In the genomic region with DNA sequence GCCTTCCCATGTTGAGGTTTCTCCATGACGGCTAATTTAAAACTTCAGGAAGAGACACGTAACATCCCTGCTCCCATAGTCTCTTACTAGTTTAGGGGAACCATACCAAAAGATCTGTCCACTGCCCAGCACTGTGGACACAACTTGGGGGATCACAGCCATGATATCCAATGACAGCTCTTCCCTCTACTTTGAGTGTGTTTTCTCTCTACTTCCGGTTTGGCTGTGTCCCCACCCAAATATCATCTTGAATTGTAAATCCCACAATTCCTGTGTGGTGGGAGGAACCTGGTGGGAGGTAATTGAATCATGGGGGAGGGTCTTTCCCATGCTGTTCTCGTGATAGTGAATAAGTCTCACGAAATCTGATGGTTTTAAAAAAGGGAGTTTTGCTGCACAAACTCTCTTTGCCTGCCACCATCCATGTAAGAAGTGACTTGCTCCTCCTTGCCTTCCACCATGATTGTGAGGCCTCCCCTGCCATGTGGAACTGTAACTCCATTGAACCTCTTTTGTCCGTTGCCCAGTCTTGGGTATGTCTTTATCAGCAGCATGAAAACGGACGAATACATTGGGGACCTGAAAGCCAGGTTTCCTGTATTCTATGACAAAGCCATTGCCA, we compare ENCODE assay signal across 10 cellular contexts. TPM values are rescaled to one million over a fixed set of nuclear protein-coding genes. Genes with fewer than 3 reads are reported as not detected.
DNase-seq lines count a peak whose midpoint lies in the region; ATAC-seq and TF ChIP-seq lines count a peak whose summit lies in the region.
"Had no signal": no experiment of that assay in that cellular context is flagged by ENCODE, and none has a peak within 500 bp of the region (broad histone marks: within the 10 kb centered on the region; RNA-seq: fewer than 3 reads in every experiment).

No MANE protein-coding gene starts in this region.

- CTCF ChIA-PET in CD8-positive, alpha-beta memory T cell (lab: Charles Lee) = interaction anchor here (1.0 to 5.4 kb wide), 10 partner anchors 25 to 105 kb away, joined by 3 to 30 read pairs (median 6); no protein-coding TSS in a partner anchor

- intact Hi-C loops in dendritic cell treated with granulocyte-macrophage colony-stimulating factor and Interleukin-4, amounts not matched to agents 40 ng/mL and 50 ng/mL, for 4 days (cut with micrococcal nuclease) = loop anchor here (1.0 kb wide), 1 partner anchor 16 kb away; no protein-coding TSS in a partner anchor

- no peaks in the 10 kb centered on the region for H3K9me3 Mint-ChIP-seq in CD8-positive, alpha-beta memory T cell
- H3K9me3 Mint-ChIP-seq in dendritic cell treated with granulocyte-macrophage colony-stimulating factor and Interleukin-4, amounts not matched to agents 40 ng/mL and 50 ng/mL, for 4 days = peaks cover 8% of the 10 kb centered on the region
- peaks cover 4% of the 10 kb centered on the region for H3K9me3 Mint-ChIP-seq in neural progenitor cell

- H3K27ac Mint-ChIP-seq in CD8-positive, alpha-beta memory T cell = peak overlapping the region; percentile 79 to 98 (median 95)
- H3K27ac Mint-ChIP-seq in dendritic cell treated with granulocyte-macrophage colony-stimulating factor and Interleukin-4, amounts not matched to agents 40 ng/mL and 50 ng/mL, for 4 days = peak overlapping the region; percentile 91
- no peak overlapping the region for H3K27ac Mint-ChIP-seq in neural progenitor cell

- peak overlapping the region; percentile 90 to 97 (median 93) for H3K4me3 Mint-ChIP-seq in CD8-positive, alpha-beta memory T cell
- H3K4me3 Mint-ChIP-seq in dendritic cell treated with granulocyte-macrophage colony-stimulating factor and Interleukin-4, amounts not matched to agents 40 ng/mL and 50 ng/mL, for 4 days = peak overlapping the region; percentile 77
- H3K4me3 Mint-ChIP-seq in neural progenitor cell = peak overlapping the region; percentile 71

- peak overlapping the region; percentile 61 for H3K4me3 ChIP-seq in CD8-positive, alpha-beta memory T cell (ENCODE audit: low read length)
- H3K4me3 ChIP-seq in Jurkat, Clone E6-1 (ENCODE audit: low read length) = peak overlapping the region; percentile 65
- no peak overlapping the region for H3K4me3 ChIP-seq in neural progenitor cell
- no peak overlapping the region for H3K4me3 ChIP-seq in osteoblast (ENCODE audit: insufficient read depth, low read length)

- H2AFZ ChIP-seq in neural progenitor cell (replicated peaks) (no peak overlapping the region), osteoblast (ENCODE audit: low read length) (no peak overlapping the region)

- H3K27me3 ChIP-seq in CD8-positive, alpha-beta memory T cell (ENCODE audit: insufficient read depth, low read length, poor library complexity, severe bottlenecking) = no peaks in the 10 kb centered on the region
- H3K27me3 ChIP-seq in neural progenitor cell (peaks cover 68% of the 10 kb centered on the region), osteoblast (ENCODE audit: insufficient read depth, low read length) (peaks cover 60% of the 10 kb centered on the region)

- H3K79me2 ChIP-seq in neural progenitor cell (ENCODE audit: low read depth) (no peaks in the 10 kb centered on the region), osteoblast (ENCODE audit: insufficient read depth, low read length) (no peaks in the 10 kb centered on the region)

- H3K36me3 ChIP-seq in CD8-positive, alpha-beta memory T cell (ENCODE audit: insufficient read depth, low read length) = no peaks in the 10 kb centered on the region
- H3K36me3 ChIP-seq in neural progenitor cell (no peaks in the 10 kb centered on the region), osteoblast (ENCODE audit: insufficient read depth, low read length) (no peaks in the 10 kb centered on the region)

- H3F3A ChIP-seq in neural progenitor cell (ENCODE audit: low read depth) = peaks cover 12% of the 10 kb centered on the region

- no peaks in the 10 kb centered on the region for H3K9me3 ChIP-seq in CD8-positive, alpha-beta memory T cell (ENCODE audit: low read length)
- H3K9me3 ChIP-seq in neural progenitor cell (ENCODE audit: low read depth) (no peaks in the 10 kb centered on the region), osteoblast (ENCODE audit: low read depth, low read length) (no peaks in the 10 kb centered on the region)

- no peak overlapping the region for H3K27ac ChIP-seq in CD8-positive, alpha-beta memory T cell (ENCODE audit: low read depth, low read length)
- H3K27ac ChIP-seq in neural progenitor cell (no peak overlapping the region), osteoblast (ENCODE audit: low read depth, low read length) (no peak overlapping the region)
- H3K27ac ChIP-seq: KMS-11, PC-9 had no signal

- no peaks in the 10 kb centered on the region for H3K27me3 Mint-ChIP-seq in CD8-positive, alpha-beta memory T cell
- no peaks in the 10 kb centered on the region for H3K27me3 Mint-ChIP-seq in dendritic cell treated with granulocyte-macrophage colony-stimulating factor and Interleukin-4, amounts not matched to agents 40 ng/mL and 50 ng/mL, for 4 days
- H3K27me3 Mint-ChIP-seq in neural progenitor cell (ENCODE audit: insufficient read depth, low read depth) = peaks cover 25% of the 10 kb centered on the region

- H3K4me1 Mint-ChIP-seq in CD8-positive, alpha-beta memory T cell = peaks cover 61 to 76% (median 72%) of the 10 kb centered on the region in 3 donors
- peaks cover 38% of the 10 kb centered on the region for H3K4me1 Mint-ChIP-seq in dendritic cell treated with granulocyte-macrophage colony-stimulating factor and Interleukin-4, amounts not matched to agents 40 ng/mL and 50 ng/mL, for 4 days (ENCODE audit: low read depth)
- H3K4me1 Mint-ChIP-seq in neural progenitor cell = peaks cover 8% of the 10 kb centered on the region

- H4K20me1 ChIP-seq in neural progenitor cell (ENCODE audit: low read depth) (peaks cover 17% of the 10 kb centered on the region), osteoblast (ENCODE audit: insufficient read depth, low read length) (no peaks in the 10 kb centered on the region)

- H3K9ac ChIP-seq in neural progenitor cell = no peak overlapping the region
- H3K9ac ChIP-seq: KMS-11 had no signal

- peaks cover 62% of the 10 kb centered on the region for H3K4me1 ChIP-seq in CD8-positive, alpha-beta memory T cell (ENCODE audit: insufficient read depth, low read length)
- H3K4me1 ChIP-seq in neural progenitor cell = peaks cover 4% of the 10 kb centered on the region
- no peaks in the 10 kb centered on the region for H3K4me1 ChIP-seq in osteoblast (ENCODE audit: insufficient read depth, low read length)

- H3K36me3 Mint-ChIP-seq in CD8-positive, alpha-beta memory T cell = peaks cover 0 to 22% (median 0%) of the 10 kb centered on the region in 3 donors
- peaks cover 35% of the 10 kb centered on the region for H3K36me3 Mint-ChIP-seq in dendritic cell treated with granulocyte-macrophage colony-stimulating factor and Interleukin-4, amounts not matched to agents 40 ng/mL and 50 ng/mL, for 4 days (ENCODE audit: low read depth)
- H3K36me3 Mint-ChIP-seq in neural progenitor cell = no peaks in the 10 kb centered on the region

- POLR2A ChIA-PET in CD8-positive, alpha-beta memory T cell (lab: Charles Lee) = interaction anchor here (1.7 to 6.4 kb wide), 4 partner anchors 15 to 90 kb away, joined by 7 to 94 read pairs (median 12); no protein-coding TSS in a partner anchor

- H3K4me2 ChIP-seq in neural progenitor cell (no peak overlapping the region), osteoblast (ENCODE audit: insufficient read depth, low read length) (no peak overlapping the region)

- DNase-seq in CD8-positive, alpha-beta memory T cell = no peak
- no peak for DNase-seq in Jurkat, Clone E6-1 (ENCODE audit: low read depth, low spot score)
- DNase-seq in neural progenitor cell (ENCODE audit: low spot score) = no peak
- no peak for DNase-seq in NCI-H1436 (lab: John Stamatoyannopoulos, UW)
- DNase-seq in osteoblast (ENCODE audit: insufficient read length, low spot score, missing footprints) = no peak
- DNase-seq: HCEC 1CT, PC-9 had no signal

- TF ChIP-seq CTCF in neural progenitor cell (IDR thresholded peaks at IDR 0.05) (no peak), osteoblast (IDR thresholded peaks at IDR 0.05; ENCODE audit: extremely low read depth, low read depth, low read length) (no peak)

- no peak for ATAC-seq in GM18907 (IDR thresholded peaks at IDR 0.05; ENCODE audit: unreplicated experiment)

RNA-seq across cellular contexts. Expression of a gene that starts 1.6 kb away (rescaled TPM):
- 10 to 100 TPM; 65.2 to 66.8 TPM for total RNA-seq in CD8-positive, alpha-beta memory T cell
- polyA plus RNA-seq in CD8-positive, alpha-beta memory T cell = 211 TPM
- 16.3 TPM for polyA plus RNA-seq in Jurkat, Clone E6-1 (2012; ENCODE audit: insufficient read depth, insufficient read length)
- 6.1 and 8.0 TPM in 2 replicates for total RNA-seq in neural progenitor cell (ENCODE audit: low replicate concordance)
- total RNA-seq in osteoblast = under 0.01 and 0.36 TPM in 2 replicates

Comparison
In these comparisons a context has a peak if more than half of its experiments do, and no peak if none do; other contexts are left out.
1. H3K4me3 ChIP-seq: peak in CD8-positive, alpha-beta memory T cell (single experiment) and Jurkat, Clone E6-1 (single experiment); none in neural progenitor cell (single experiment) and osteoblast (single experiment).
2. Peak in every context shown above with its lines, with median percentiles within 50 percentile points of each other: H3K4me3 Mint-ChIP-seq.